ENCODE assay signal across 18 cellular contexts in genomic region chr1:184943998-184944397, GRCh38.
"Had no signal": no experiment of that assay in that cellular context is flagged by ENCODE, and none has a peak within 500 bp of the region (broad histone marks: within the 10 kb centered on the region; RNA-seq: fewer than 3 reads in every experiment).

No MANE protein-coding gene starts in this region.

- ATAC-seq: activated naive CD4-positive, alpha-beta T cell treated with anti-CD3 and anti-CD28 coated beads, Interleukin-2, amount 50 U/mL, for 72 hours; sciatic nerve had no signal

- H3K27ac ChIP-seq: hepatocyte, neural progenitor cell, SJSA1, testis had no signal

- H3K9me3 Mint-ChIP-seq: brain; neural progenitor cell; T-helper 1 cell treated with Interleukin-12 subunit alpha and Interleukin-12 subunit beta and Interleukin-4 antibody, amounts not matched to agents 30 μg/mL and 1 μg/mL, for 36 hours had no signal

- H3K27me3 ChIP-seq: hepatocyte, neural progenitor cell, SJSA1, stomach, testis had no signal

- H3K4me3 ChIP-seq: hepatocyte, neural progenitor cell, SJSA1, smooth muscle cell, stomach, testis had no signal

- H3K4me1 ChIP-seq: neural progenitor cell, testis had no signal

- H3K9me3 ChIP-seq: SJSA1, stomach, testis had no signal

- H3K4me3 Mint-ChIP-seq: brain; neural progenitor cell; T-helper 1 cell treated with Interleukin-12 subunit alpha and Interleukin-12 subunit beta and Interleukin-4 antibody, amounts not matched to agents 30 μg/mL and 1 μg/mL, for 36 hours had no signal

- H3K36me3 Mint-ChIP-seq: brain, neural progenitor cell had no signal

- H3K4me2 ChIP-seq: hepatocyte, neural progenitor cell had no signal

- H3K36me3 ChIP-seq: neural progenitor cell, SJSA1 had no signal

- DNase-seq: activated CD4-positive, alpha-beta T cell treated with anti-CD3 and anti-CD28 coated beads, Interleukin-2, amount 50 U/mL, for 1 hour; activated CD8-positive, alpha-beta memory T cell treated with anti-CD3 and anti-CD28 coated beads for 24 hours; activated CD8-positive, alpha-beta memory T cell treated with anti-CD3 and anti-CD28 coated beads, Interleukin-2, amount 50 U/mL, for 48 hours; activated gamma-delta T cell treated with Interleukin-2 at 50 U/mL for 16 hours; amniotic stem cell; cortex of kidney; effector CD4-positive, alpha-beta T cell; stimulated activated CD4-positive, alpha-beta T cell treated with anti-CD3 and anti-CD28 coated beads, Interleukin-4, amount 100 ng/mL, for 1 hour; stomach; testis had no signal

- H3K27ac Mint-ChIP-seq: activated naive CD4-positive, alpha-beta T cell treated with anti-CD3 and anti-CD28 coated beads, Interleukin-2, amount 50 U/mL, for 72 hours; neural progenitor cell; T-helper 1 cell treated with Interleukin-12 subunit alpha and Interleukin-12 subunit beta and Interleukin-4 antibody, amounts not matched to agents 30 μg/mL and 1 μg/mL, for 36 hours had no signal

- H3K9ac ChIP-seq: neural progenitor cell had no signal
